ENCODE assay signal across 26 cellular contexts in genomic region chr6:45553730-45554344, GRCh38.
A peak's percentile ranks its signal among the peaks of the same experiment; 100 is the strongest.
DNase-seq lines count a peak whose midpoint lies in the region; ATAC-seq, FAIRE-seq and TF ChIP-seq lines count a peak whose summit lies in the region.
"Had no signal": no experiment of that assay in that cellular context is flagged by ENCODE, and none has a peak within 500 bp of the region (broad histone marks: within the 10 kb centered on the region; RNA-seq: fewer than 3 reads in every experiment).

No MANE protein-coding gene starts in this region.

- H3K4me1 Mint-ChIP-seq in activated naive CD8-positive, alpha-beta T cell (ENCODE audit: low read depth) = peaks cover 14% of the 10 kb centered on the region
- peaks cover 9% of the 10 kb centered on the region for H3K4me1 Mint-ChIP-seq in activated naive CD8-positive, alpha-beta T cell treated with anti-CD3 and anti-CD28 coated beads for 36 hours
- H3K4me1 Mint-ChIP-seq in T-helper 17 cell = peaks cover 29% of the 10 kb centered on the region

- no peak overlapping the region for H3K4me3 ChIP-seq in bronchial epithelial cell (ENCODE audit: low read depth, low read length)
- H3K4me3 ChIP-seq: A549, colonic mucosa, gastroesophageal sphincter, hepatocyte, lower lobe of right lung, pancreas, right atrium auricular region, SJCRH30, smooth muscle cell had no signal

- peak overlapping the region; percentile 6 for H3K27ac Mint-ChIP-seq in activated naive CD8-positive, alpha-beta T cell
- no peak overlapping the region for H3K27ac Mint-ChIP-seq in activated naive CD8-positive, alpha-beta T cell treated with anti-CD3 and anti-CD28 coated beads for 36 hours
- peak overlapping the region; percentile 12 for H3K27ac Mint-ChIP-seq in T-helper 17 cell
- H3K27ac Mint-ChIP-seq: activated naive CD4-positive, alpha-beta T cell treated with anti-CD3 and anti-CD28 coated beads, Interleukin-2, amount 10 ng/mL, durations not matched to agents 7 days and 5 days; activated T-helper 1 cell treated with anti-CD3 and anti-CD28 coated beads, Interleukin-12 subunit alpha, Interleukin-12 subunit beta, Interleukin-2, Interleukin-4 antibody, amounts not matched to agents 30 ng/mL and 10 ng/mL and 1 ng/mL, durations not matched to agents 14 hours and 24 hours and 36 hours had no signal

- no peak overlapping the region for H3K4me3 Mint-ChIP-seq in activated naive CD8-positive, alpha-beta T cell
- no peak overlapping the region for H3K4me3 Mint-ChIP-seq in activated naive CD8-positive, alpha-beta T cell treated with anti-CD3 and anti-CD28 coated beads for 36 hours
- no peak overlapping the region for H3K4me3 Mint-ChIP-seq in T-helper 17 cell
- H3K4me3 Mint-ChIP-seq: activated naive CD4-positive, alpha-beta T cell treated with anti-CD3 and anti-CD28 coated beads, Interleukin-2, amount 10 ng/mL, durations not matched to agents 7 days and 5 days; activated T-helper 1 cell treated with anti-CD3 and anti-CD28 coated beads, Interleukin-12 subunit alpha, Interleukin-12 subunit beta, Interleukin-2, Interleukin-4 antibody, amounts not matched to agents 30 ng/mL and 10 ng/mL and 1 ng/mL, durations not matched to agents 14 hours and 24 hours and 36 hours had no signal

- peaks cover 3% of the 10 kb centered on the region for H3K36me3 Mint-ChIP-seq in activated naive CD8-positive, alpha-beta T cell
- H3K36me3 Mint-ChIP-seq in activated naive CD8-positive, alpha-beta T cell treated with anti-CD3 and anti-CD28 coated beads for 36 hours = no peaks in the 10 kb centered on the region
- H3K36me3 Mint-ChIP-seq in T-helper 17 cell (ENCODE audit: low read depth) = peaks cover 5% of the 10 kb centered on the region

- no peaks in the 10 kb centered on the region for H3K36me3 ChIP-seq in bronchial epithelial cell (ENCODE audit: control insufficient read depth, insufficient read depth, low read length)
- H3K36me3 ChIP-seq: colonic mucosa, gastroesophageal sphincter, lower lobe of right lung, pancreas, right atrium auricular region had no signal

- H3K9me3 ChIP-seq in T-helper 17 cell (ENCODE audit: control insufficient read depth, low read length, poor library complexity, severe bottlenecking) = no peaks in the 10 kb centered on the region
- H3K9me3 ChIP-seq: A549, colonic mucosa, gastroesophageal sphincter, lower lobe of right lung, pancreas, right atrium auricular region, SJCRH30 had no signal

- peak; percentile 98 for FAIRE-seq in bronchial epithelial cell (lab: Jason Lieb, UNC)
- peak; percentile 100 for FAIRE-seq in urothelium cell line (lab: Jason Lieb, UNC)
- FAIRE-seq: A549, pancreas had no signal

- no peaks in the 10 kb centered on the region for H3K27me3 ChIP-seq in bronchial epithelial cell (ENCODE audit: control insufficient read depth, insufficient read depth, low read length)
- H3K27me3 ChIP-seq: colonic mucosa, gastroesophageal sphincter, hepatocyte, pancreas, right atrium auricular region, SJCRH30 had no signal

- intact Hi-C loops in posterior cingulate gyrus (cut with DNase I) = no loop called here

- no peaks in the 10 kb centered on the region for H3K9me3 Mint-ChIP-seq in activated naive CD8-positive, alpha-beta T cell (ENCODE audit: low read depth)
- no peaks in the 10 kb centered on the region for H3K9me3 Mint-ChIP-seq in activated naive CD8-positive, alpha-beta T cell treated with anti-CD3 and anti-CD28 coated beads for 36 hours
- H3K9me3 Mint-ChIP-seq: activated naive CD4-positive, alpha-beta T cell treated with anti-CD3 and anti-CD28 coated beads, Interleukin-2, amount 10 ng/mL, durations not matched to agents 7 days and 5 days; activated T-helper 1 cell treated with anti-CD3 and anti-CD28 coated beads, Interleukin-12 subunit alpha, Interleukin-12 subunit beta, Interleukin-2, Interleukin-4 antibody, amounts not matched to agents 30 ng/mL and 10 ng/mL and 1 ng/mL, durations not matched to agents 14 hours and 24 hours and 36 hours had no signal

- TF ChIP-seq CTCF in bronchial epithelial cell (IDR thresholded peaks at IDR 0.05; ENCODE audit: insufficient read depth, low read length, severe bottlenecking) = no peak

- DNase-seq in activated naive CD8-positive, alpha-beta T cell treated with anti-CD3 and anti-CD28 coated beads for 36 hours = no peak
- no peak for DNase-seq in T-helper 17 cell
- DNase-seq in bronchial epithelial cell (ENCODE audit: low read depth) = no peak
- DNase-seq in urothelium cell line (ENCODE audit: low spot score) = no peak
- DNase-seq in posterior cingulate gyrus = no peak
- DNase-seq in DMS114 treated with DMSO at 0.1 percent for 48 hours (lab: John Stamatoyannopoulos, UW; ENCODE audit: unreplicated experiment) = no peak
- DNase-seq: activated CD4-positive, alpha-beta T cell treated with anti-CD3 and anti-CD28 coated beads for 48 hours; activated naive CD4-positive, alpha-beta T cell treated with anti-CD3 and anti-CD28 coated beads, Interleukin-2, amount 10 ng/mL, durations not matched to agents 7 days and 5 days; anterior cingulate cortex; colonic mucosa; effector CD4-positive, alpha-beta T cell; HCEC 1CT; lower lobe of right lung; NCI-H2107; NCI-H345; pancreas; SJCRH30; stimulated activated naive CD8-positive, alpha-beta T cell treated with anti-CD3 and anti-CD28 coated beads, Interleukin-15, Interleukin-2, amounts not matched to agents 100 U/mL and 50 U/mL, for 24 hours had no signal

- ATAC-seq in T-helper 17 cell (no peak), SK-N-SH treated with all-trans-retinoic acid at 6 μM for 48 hours (no peak)
- ATAC-seq: A549; gastroesophageal sphincter; pancreas; stimulated activated naive CD8-positive, alpha-beta T cell treated with anti-CD3 and anti-CD28 coated beads, Interleukin-15, Interleukin-2, amounts not matched to agents 100 U/mL and 50 U/mL, for 24 hours had no signal

- no peaks in the 10 kb centered on the region for H3K27me3 Mint-ChIP-seq in activated naive CD8-positive, alpha-beta T cell
- no peaks in the 10 kb centered on the region for H3K27me3 Mint-ChIP-seq in activated naive CD8-positive, alpha-beta T cell treated with anti-CD3 and anti-CD28 coated beads for 36 hours
- no peaks in the 10 kb centered on the region for H3K27me3 Mint-ChIP-seq in T-helper 17 cell

TF ChIP-seq in SK-N-SH treated with all-trans-retinoic acid at 6 μM for 48 hours, 23 proteins besides CTCF, POLR2A, EP300 and RAD21:
- no peak for TF ChIP-seq PATZ1 (CRISPR knock-in tag; IDR thresholded peaks at IDR 0.05; ENCODE audit: borderline replicate concordance)
- no peak for TF ChIP-seq ISL1 (CRISPR knock-in tag; IDR thresholded peaks at IDR 0.05)
- no peak for TF ChIP-seq ZFP3 (CRISPR knock-in tag; IDR thresholded peaks at IDR 0.05)
- TF ChIP-seq TOX (CRISPR knock-in tag; IDR thresholded peaks at IDR 0.05; ENCODE audit: borderline replicate concordance) = no peak
- no peak for TF ChIP-seq ARNTL (CRISPR knock-in tag; IDR thresholded peaks at IDR 0.05; ENCODE audit: borderline replicate concordance, low read depth)
- no peak for TF ChIP-seq OSR1 (CRISPR knock-in tag; IDR thresholded peaks at IDR 0.05)
